In genomic region chr2:31414601-31415241, GRCh38 we compare ENCODE assay signal across 14 cellular contexts. TPM values are rescaled to one million over a fixed set of nuclear protein-coding genes. Genes with fewer than 3 reads are reported as not detected.
DNase-seq lines count a peak whose midpoint lies in the region; ATAC-seq and TF ChIP-seq lines count a peak whose summit lies in the region.
"Had no signal": no experiment of that assay in that cellular context is flagged by ENCODE, and none has a peak within 500 bp of the region (broad histone marks: within the 10 kb centered on the region; RNA-seq: fewer than 3 reads in every experiment).

Gene XDH (minus strand): TSS chr2:31414742. CDS start chr2:31414666, 76 bp downstream.

- in situ Hi-C loops in IMR-90 (cut with MboI; ENCODE audit: low sequenced_read_pairs): no loop called here

- H4K5ac ChIP-seq in IMR-90 (ENCODE audit: low read depth, low read length): no peak within 1 kb of the TSS

- no peak within 1 kb of the TSS for H3K56ac ChIP-seq in IMR-90 (ENCODE audit: extremely low read depth, insufficient read depth, low read length)

- H3K27ac ChIP-seq in IMR-90 (ENCODE audit: insufficient read depth, low read length) (no peak within 1 kb of the TSS), duodenal mucosa (ENCODE audit: low read depth, low read length) (peak within 1 kb of the TSS; percentile 28)
- H3K27ac ChIP-seq: spleen, WERI-Rb-1 had no signal

- BruUV-seq in IMR-90 (replicated peaks; lab: Mats Ljungman, UMichigan): no TSS peak

- no peak within 1 kb of the TSS for H2AK9ac ChIP-seq in IMR-90 (replicated peaks; ENCODE audit: low read depth, low read length, poor library complexity)

- ATAC-seq in IMR-90 (ENCODE audit: low read depth): no peak
- no peak for ATAC-seq in HG03025 (IDR thresholded peaks at IDR 0.05; ENCODE audit: low FRiP score, unreplicated experiment)
- no peak for ATAC-seq in GM21423 (IDR thresholded peaks at IDR 0.05; ENCODE audit: unreplicated experiment)
- ATAC-seq in HG03196 (IDR thresholded peaks at IDR 0.05; ENCODE audit: unreplicated experiment): no peak
- ATAC-seq: natural killer cell had no signal

- no peak within 1 kb of the TSS for H2BK20ac ChIP-seq in IMR-90 (ENCODE audit: low read depth, low read length)

- H3K14ac ChIP-seq in IMR-90 (replicated peaks; ENCODE audit: low read depth, low read length): no peak within 1 kb of the TSS

- no peak within 1 kb of the TSS for H3K4me3 Mint-ChIP-seq in progenitor cell of endocrine pancreas (ENCODE audit: low read depth)
- H3K4me3 Mint-ChIP-seq: activated T-cell treated with anti-CD3 and anti-CD28 coated beads, Interleukin-2, amount 50 U/mL, for 24 hours; natural killer cell had no signal

- no CpG with 5 or more reads among the region's 5 CpGs for WGBS in IMR-90 (ENCODE audit: extremely low coverage in 2 of 2, insufficient read length in 1 of 2), 2 experiments

- H3K9ac ChIP-seq in IMR-90 (ENCODE audit: low read depth, low read length): no peak within 1 kb of the TSS
- H3K9ac ChIP-seq in duodenal mucosa (ENCODE audit: low read depth in 1 of 2, low read length in 2 of 2): peak within 1 kb of the TSS; percentile 74 to 81

- POLR2A ChIA-PET in IMR-90 (lab: Charles Lee; ENCODE audit: unreplicated experiment): no interaction called here

- no peak within 1 kb of the TSS for H3K23ac ChIP-seq in IMR-90 (ENCODE audit: low read depth, low read length)

- no peak within 1 kb of the TSS for H3K4me2 ChIP-seq in IMR-90 (ENCODE audit: low read depth, low read length)

- peak within 1 kb of the TSS; percentile 37 for H2AFZ ChIP-seq in IMR-90 (replicated peaks; ENCODE audit: low read length, poor library complexity)

- H3K18ac ChIP-seq in IMR-90 (ENCODE audit: low read depth, low read length): no peak within 1 kb of the TSS

- H3K27me3 Mint-ChIP-seq in progenitor cell of endocrine pancreas: no peaks in the 10 kb centered on the region

- H3K4ac ChIP-seq in IMR-90 (ENCODE audit: low read depth, low read length): no peak within 1 kb of the TSS

- H3K9me3 Mint-ChIP-seq in progenitor cell of endocrine pancreas (ENCODE audit: low read depth): peaks cover 12% of the 10 kb centered on the region

- H3K4me1 Mint-ChIP-seq in progenitor cell of endocrine pancreas (ENCODE audit: low read depth): peaks cover 10% of the 10 kb centered on the region

- H3K36me3 ChIP-seq in IMR-90 (ENCODE audit: control insufficient read depth, insufficient read depth, low read length): no peaks in the 10 kb centered on the region
- H3K36me3 ChIP-seq in duodenal mucosa (ENCODE audit: control insufficient read depth in 1 of 2, insufficient read depth in 2 of 2, low read length in 2 of 2): no peaks in the 10 kb centered on the region
- H3K36me3 ChIP-seq: spleen, WERI-Rb-1 had no signal

- H3K9me1 ChIP-seq in IMR-90 (ENCODE audit: insufficient read depth, low read length): no peaks in the 10 kb centered on the region

- H3K4me3 ChIP-seq in IMR-90 (ENCODE audit: insufficient read depth, low read depth, low read length) (no peak within 1 kb of the TSS), duodenal mucosa (ENCODE audit: low read depth in 1 of 2, low read length in 2 of 2) (peak within 1 kb of the TSS; percentile 68 to 82)

- H2BK5ac ChIP-seq in IMR-90 (ENCODE audit: low read depth, low read length, poor library complexity, severe bottlenecking): no peak within 1 kb of the TSS

- H4K20me1 ChIP-seq in IMR-90 (ENCODE audit: insufficient read depth, low read length): no peaks in the 10 kb centered on the region

- no peak within 1 kb of the TSS for H4K91ac ChIP-seq in IMR-90 (ENCODE audit: insufficient read depth, low read depth, low read length)

- peaks cover under 1% of the 10 kb centered on the region for H3K9me3 ChIP-seq in IMR-90 (ENCODE audit: control insufficient read depth, insufficient read depth, low read length)
- H3K9me3 ChIP-seq in duodenal mucosa (ENCODE audit: control insufficient read depth in 1 of 2, low read length in 2 of 2): no peaks in the 10 kb centered on the region

- H3K79me1 ChIP-seq in IMR-90 (ENCODE audit: low read depth in 1 of 2, low read length in 2 of 2): no peaks in the 10 kb centered on the region

- H2BK15ac ChIP-seq in IMR-90 (ENCODE audit: low read depth, low read length): no peak within 1 kb of the TSS

- TF ChIP-seq CTCF in IMR-90 (conservative IDR thresholded peaks at IDR 0.05; ENCODE audit: low read depth, low read length) (no peak), progenitor cell of endocrine pancreas (IDR thresholded peaks at IDR 0.05; ENCODE audit: unreplicated experiment) (no peak)

- H4K8ac ChIP-seq in IMR-90 (ENCODE audit: low read depth in 2 of 2, low read length in 2 of 2): no peak within 1 kb of the TSS

- H3K4me1 ChIP-seq in IMR-90 (ENCODE audit: control insufficient read depth, insufficient read depth, low read length): 0 out of 2 replicates have a peak, but pooled peaks cover 2% of the 10 kb centered on the region
- peaks cover 15 to 17% of the 10 kb centered on the region in 2 donors for H3K4me1 ChIP-seq in duodenal mucosa (ENCODE audit: control insufficient read depth in 1 of 2, insufficient read depth in 2 of 2, low read length in 2 of 2)
- H3K4me1 ChIP-seq: spleen had no signal

- intact Hi-C loops in IMR-90 (cut with micrococcal nuclease): no loop called here

- H3K36me3 Mint-ChIP-seq in progenitor cell of endocrine pancreas (ENCODE audit: insufficient read depth): no peaks in the 10 kb centered on the region

- DNase-seq in IMR-90: no peak
- DNase-seq in NCI-H510A (lab: John Stamatoyannopoulos, UW): peak; percentile 3
- no peak for DNase-seq in progenitor cell of endocrine pancreas (ENCODE audit: low spot score, unreplicated experiment)
- DNase-seq: activated T-cell treated with anti-CD3 and anti-CD28 coated beads, Interleukin-2, amount 50 U/mL, for 24 hours; DMS 273 treated with DMSO at 0.1 percent for 48 hours; natural killer cell; NCI-H1694 treated with DMSO at 0.1 percent for 48 hours; spleen; stimulated activated CD8-positive, alpha-beta memory T cell treated with anti-CD3 and anti-CD28 coated beads, Interleukin-4, amount 100 ng/mL, for 48 hours; WERI-Rb-1 had no signal

- H2AK5ac ChIP-seq in IMR-90 (ENCODE audit: low read depth, low read length): no peak within 1 kb of the TSS

- TF ChIP-seq POLR2A in IMR-90 (IDR thresholded peaks at IDR 0.05; ENCODE audit: low read depth, low read length): no peak

- H3K27me3 ChIP-seq in IMR-90 (ENCODE audit: control insufficient read depth, insufficient read depth, low read length): no peaks in the 10 kb centered on the region
- H3K27me3 ChIP-seq in duodenal mucosa (ENCODE audit: control insufficient read depth in 1 of 2, insufficient read depth in 2 of 2, low read length in 2 of 2): no peaks in the 10 kb centered on the region
- H3K27me3 ChIP-seq: spleen had no signal

- peak within 1 kb of the TSS; percentile 56 for H3K27ac Mint-ChIP-seq in progenitor cell of endocrine pancreas
- H3K27ac Mint-ChIP-seq: activated T-cell treated with anti-CD3 and anti-CD28 coated beads, Interleukin-2, amount 50 U/mL, for 24 hours; natural killer cell had no signal

- dilution Hi-C loops in IMR-90 (cut with HindIII; ENCODE audit: low sequenced_read_pairs, unreplicated experiment): no loop called here

- H2BK120ac ChIP-seq in IMR-90 (ENCODE audit: low read depth, low read length): no peak within 1 kb of the TSS

- no peak for TF ChIP-seq RAD21 in IMR-90 (IDR thresholded peaks at IDR 0.05; ENCODE audit: low read length)

- CTCF ChIA-PET in IMR-90 (lab: Yijun Ruan, JAX): no interaction called here

TF ChIP-seq in IMR-90, 13 proteins besides CTCF, POLR2A, EP300 and RAD21:
- TF ChIP-seq MXI1 (IDR thresholded peaks at IDR 0.05; ENCODE audit: borderline replicate concordance, low read depth, low read length) (no peak), RFX5 (IDR thresholded peaks at IDR 0.05; ENCODE audit: low read depth, low read length) (no peak), CHD1 (IDR thresholded peaks at IDR 0.05; ENCODE audit: low read depth, low read length) (no peak), FOS (IDR thresholded peaks at IDR 0.05; ENCODE audit: low read depth, low read length) (no peak), RCOR1 (IDR thresholded peaks at IDR 0.05; ENCODE audit: insufficient replicate concordance, low read length) (no peak), BHLHE40 (IDR thresholded peaks at IDR 0.05; ENCODE audit: low read depth, low read length) (no peak), CEBPB (IDR thresholded peaks at IDR 0.05; ENCODE audit: low read depth, low read length) (no peak), MAFK (IDR thresholded peaks at IDR 0.05; ENCODE audit: low read depth, low read length) (no peak)

RNA-seq across cellular contexts. Expression of gene XDH, which starts in this region (rescaled TPM):
- 0.83 and 1.1 TPM in 2 replicates for total RNA-seq in IMR-90 (2012; rRNA removed)
- 0.46 and 0.80 TPM in 2 replicates for polyA plus RNA-seq in IMR-90 (2012; rRNA removed)
- polyA plus RNA-seq in IMR-90 (2012; cell fraction: cytosol; rRNA removed): 0.17 and 0.25 TPM in 2 replicates
- polyA plus RNA-seq in IMR-90 (2012; cell fraction: nucleus; rRNA removed; ENCODE audit: low replicate concordance): 0.45 and 1.1 TPM in 2 replicates
- total RNA-seq in progenitor cell of endocrine pancreas: 4.8 and 5.6 TPM in 2 replicates
- total RNA-seq: natural killer cell, spleen had no signal
